In the genomic region with DNA sequence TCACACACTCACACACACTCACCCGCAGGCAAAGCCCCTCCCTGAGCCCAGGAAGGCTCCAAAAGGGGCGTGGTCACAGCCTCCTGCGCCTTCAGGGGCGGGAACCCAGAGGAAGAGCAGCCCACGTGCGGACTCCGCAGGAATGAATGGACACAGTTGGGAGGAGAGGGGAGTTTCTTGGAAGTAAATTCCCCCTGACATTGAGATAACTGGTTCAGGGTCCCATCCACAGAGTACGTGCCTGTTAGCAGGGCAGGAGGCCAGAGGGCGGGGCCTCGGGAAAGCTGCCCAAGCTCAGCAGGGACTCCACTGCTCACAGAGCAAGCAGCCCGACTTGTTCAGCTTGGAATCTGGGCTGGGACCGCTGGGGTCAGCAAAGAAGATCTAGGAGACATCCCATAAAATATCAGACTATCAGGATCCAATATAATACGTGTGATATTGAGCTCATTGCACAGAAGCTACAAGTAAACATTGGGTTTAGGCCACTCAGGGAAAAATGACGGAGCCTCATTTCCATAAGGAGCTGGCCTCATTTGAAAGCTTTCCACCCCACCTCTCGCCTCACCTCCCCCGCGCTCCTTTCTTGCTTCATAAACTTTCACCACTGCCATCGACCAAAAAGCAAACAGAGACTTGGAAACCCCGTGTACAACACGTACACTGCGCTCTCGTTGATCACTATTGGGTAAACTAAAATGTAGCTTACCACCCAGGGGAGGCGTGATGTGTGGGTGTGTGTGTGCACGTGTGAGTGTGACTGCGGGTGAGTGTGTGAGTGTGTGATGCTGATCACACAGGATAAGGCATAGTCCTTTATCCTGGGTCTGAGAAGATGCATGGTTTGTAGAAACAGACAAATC, we compare ENCODE assay signal across 1 cellular context.
TF ChIP-seq lines count a peak whose summit lies in the region.

No MANE protein-coding gene starts in this region.

TF ChIP-seq in HepG2, 621 proteins besides CTCF, POLR2A, EP300 and RAD21 (continued from another document and continues in another):
- TF ChIP-seq, protein P1, sequence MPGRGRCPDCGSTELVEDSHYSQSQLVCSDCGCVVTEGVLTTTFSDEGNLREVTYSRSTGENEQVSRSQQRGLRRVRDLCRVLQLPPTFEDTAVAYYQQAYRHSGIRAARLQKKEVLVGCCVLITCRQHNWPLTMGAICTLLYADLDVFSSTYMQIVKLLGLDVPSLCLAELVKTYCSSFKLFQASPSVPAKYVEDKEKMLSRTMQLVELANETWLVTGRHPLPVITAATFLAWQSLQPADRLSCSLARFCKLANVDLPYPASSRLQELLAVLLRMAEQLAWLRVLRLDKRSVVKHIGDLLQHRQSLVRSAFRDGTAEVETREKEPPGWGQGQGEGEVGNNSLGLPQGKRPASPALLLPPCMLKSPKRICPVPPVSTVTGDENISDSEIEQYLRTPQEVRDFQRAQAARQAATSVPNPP (CRISPR knock-in tag; IDR thresholded peaks at IDR 0.05), result no peak
- TF ChIP-seq SOX13 (IDR thresholded peaks at IDR 0.05), result no peak
- TF ChIP-seq SOX13 (CRISPR knock-in tag; conservative IDR thresholded peaks at IDR 0.05 in 1 of 2, IDR thresholded peaks at IDR 0.05 in 1 of 2), result no peak; a peak in 1 of 4 replicates
- TF ChIP-seq, protein P2, sequence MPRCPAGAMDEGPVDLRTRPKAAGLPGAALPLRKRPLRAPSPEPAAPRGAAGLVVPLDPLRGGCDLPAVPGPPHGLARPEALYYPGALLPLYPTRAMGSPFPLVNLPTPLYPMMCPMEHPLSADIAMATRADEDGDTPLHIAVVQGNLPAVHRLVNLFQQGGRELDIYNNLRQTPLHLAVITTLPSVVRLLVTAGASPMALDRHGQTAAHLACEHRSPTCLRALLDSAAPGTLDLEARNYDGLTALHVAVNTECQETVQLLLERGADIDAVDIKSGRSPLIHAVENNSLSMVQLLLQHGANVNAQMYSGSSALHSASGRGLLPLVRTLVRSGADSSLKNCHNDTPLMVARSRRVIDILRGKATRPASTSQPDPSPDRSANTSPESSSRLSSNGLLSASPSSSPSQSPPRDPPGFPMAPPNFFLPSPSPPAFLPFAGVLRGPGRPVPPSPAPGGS (CRISPR knock-in tag; IDR thresholded peaks at IDR 0.05), result peak; percentile 62; the same call in 1 of the 2 replicates
- peak; percentile 42; the same call in 1 of the 2 replicates for TF ChIP-seq FOXO1 (CRISPR knock-in tag; IDR thresholded peaks at IDR 0.05)
- TF ChIP-seq ZBTB21 (CRISPR knock-in tag; IDR thresholded peaks at IDR 0.05), result no peak
- TF ChIP-seq BRCA1 (CRISPR knock-in tag; IDR thresholded peaks at IDR 0.05), result peak; percentile 81
- no peak for TF ChIP-seq KDM6A (CRISPR knock-in tag; IDR thresholded peaks at IDR 0.05; ENCODE audit: low read depth)
- no peak; the same call in 1 of the 2 replicates for TF ChIP-seq ZNF580 (CRISPR knock-in tag; IDR thresholded peaks at IDR 0.05; ENCODE audit: borderline replicate concordance, low read depth)
- 0 out of 2 replicates have a peak, but pooled peaks have one; percentile 83 for TF ChIP-seq ZNF713 (CRISPR knock-in tag; IDR thresholded peaks at IDR 0.05)
- TF ChIP-seq MAFG (CRISPR knock-in tag; IDR thresholded peaks at IDR 0.05), result no peak
- TF ChIP-seq, protein P3, sequence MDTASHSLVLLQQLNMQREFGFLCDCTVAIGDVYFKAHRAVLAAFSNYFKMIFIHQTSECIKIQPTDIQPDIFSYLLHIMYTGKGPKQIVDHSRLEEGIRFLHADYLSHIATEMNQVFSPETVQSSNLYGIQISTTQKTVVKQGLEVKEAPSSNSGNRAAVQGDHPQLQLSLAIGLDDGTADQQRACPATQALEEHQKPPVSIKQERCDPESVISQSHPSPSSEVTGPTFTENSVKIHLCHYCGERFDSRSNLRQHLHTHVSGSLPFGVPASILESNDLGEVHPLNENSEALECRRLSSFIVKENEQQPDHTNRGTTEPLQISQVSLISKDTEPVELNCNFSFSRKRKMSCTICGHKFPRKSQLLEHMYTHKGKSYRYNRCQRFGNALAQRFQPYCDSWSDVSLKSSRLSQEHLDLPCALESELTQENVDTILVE (CRISPR knock-in tag; IDR thresholded peaks at IDR 0.05), result no peak
- TF ChIP-seq ZNF703 (CRISPR knock-in tag; IDR thresholded peaks at IDR 0.05; ENCODE audit: borderline replicate concordance), result no peak
- TF ChIP-seq ZNF672 (CRISPR knock-in tag; IDR thresholded peaks at IDR 0.05), result no peak
- peak; percentile 68 for TF ChIP-seq PHF21A (CRISPR knock-in tag; IDR thresholded peaks at IDR 0.05)
- TF ChIP-seq, protein P4, sequence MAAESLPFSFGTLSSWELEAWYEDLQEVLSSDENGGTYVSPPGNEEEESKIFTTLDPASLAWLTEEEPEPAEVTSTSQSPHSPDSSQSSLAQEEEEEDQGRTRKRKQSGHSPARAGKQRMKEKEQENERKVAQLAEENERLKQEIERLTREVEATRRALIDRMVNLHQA (CRISPR knock-in tag; IDR thresholded peaks at IDR 0.05), result no peak
- no peak for TF ChIP-seq ZNF780A (CRISPR knock-in tag; IDR thresholded peaks at IDR 0.05)
- no peak for TF ChIP-seq PBX3 (CRISPR knock-in tag; IDR thresholded peaks at IDR 0.05; ENCODE audit: borderline replicate concordance)
- no peak for TF ChIP-seq NFKBIZ (CRISPR knock-in tag; IDR thresholded peaks at IDR 0.05)
- TF ChIP-seq GZF1 (CRISPR knock-in tag; IDR thresholded peaks at IDR 0.05), result no peak; the same call in 1 of the 2 replicates
- TF ChIP-seq SP1 (IDR thresholded peaks at IDR 0.05), result no peak
- TF ChIP-seq SP1 (CRISPR knock-in tag; IDR thresholded peaks at IDR 0.05), result peak; percentile 67
- no peak for TF ChIP-seq ZNF225 (CRISPR knock-in tag; IDR thresholded peaks at IDR 0.05)
- TF ChIP-seq, protein P5, sequence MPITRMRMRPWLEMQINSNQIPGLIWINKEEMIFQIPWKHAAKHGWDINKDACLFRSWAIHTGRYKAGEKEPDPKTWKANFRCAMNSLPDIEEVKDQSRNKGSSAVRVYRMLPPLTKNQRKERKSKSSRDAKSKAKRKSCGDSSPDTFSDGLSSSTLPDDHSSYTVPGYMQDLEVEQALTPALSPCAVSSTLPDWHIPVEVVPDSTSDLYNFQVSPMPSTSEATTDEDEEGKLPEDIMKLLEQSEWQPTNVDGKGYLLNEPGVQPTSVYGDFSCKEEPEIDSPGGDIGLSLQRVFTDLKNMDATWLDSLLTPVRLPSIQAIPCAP (CRISPR knock-in tag; IDR thresholded peaks at IDR 0.05; ENCODE audit: low read depth), result no peak
- TF ChIP-seq ZNF674 (CRISPR knock-in tag; IDR thresholded peaks at IDR 0.05; ENCODE audit: low read depth), result no peak
- peak; percentile 31; the same call in 1 of the 2 replicates for TF ChIP-seq BCL6 (CRISPR knock-in tag; IDR thresholded peaks at IDR 0.05)
- peak; percentile 36; the same call in 1 of the 2 replicates for TF ChIP-seq KMT2B (CRISPR knock-in tag; IDR thresholded peaks at IDR 0.05)
- TF ChIP-seq EED (CRISPR knock-in tag; IDR thresholded peaks at IDR 0.05), result no peak
- TF ChIP-seq ZNF639 (CRISPR knock-in tag; conservative IDR thresholded peaks at IDR 0.05), result 0 out of 2 replicates have a peak, but pooled peaks have one; percentile 1
- TF ChIP-seq, protein P6, sequence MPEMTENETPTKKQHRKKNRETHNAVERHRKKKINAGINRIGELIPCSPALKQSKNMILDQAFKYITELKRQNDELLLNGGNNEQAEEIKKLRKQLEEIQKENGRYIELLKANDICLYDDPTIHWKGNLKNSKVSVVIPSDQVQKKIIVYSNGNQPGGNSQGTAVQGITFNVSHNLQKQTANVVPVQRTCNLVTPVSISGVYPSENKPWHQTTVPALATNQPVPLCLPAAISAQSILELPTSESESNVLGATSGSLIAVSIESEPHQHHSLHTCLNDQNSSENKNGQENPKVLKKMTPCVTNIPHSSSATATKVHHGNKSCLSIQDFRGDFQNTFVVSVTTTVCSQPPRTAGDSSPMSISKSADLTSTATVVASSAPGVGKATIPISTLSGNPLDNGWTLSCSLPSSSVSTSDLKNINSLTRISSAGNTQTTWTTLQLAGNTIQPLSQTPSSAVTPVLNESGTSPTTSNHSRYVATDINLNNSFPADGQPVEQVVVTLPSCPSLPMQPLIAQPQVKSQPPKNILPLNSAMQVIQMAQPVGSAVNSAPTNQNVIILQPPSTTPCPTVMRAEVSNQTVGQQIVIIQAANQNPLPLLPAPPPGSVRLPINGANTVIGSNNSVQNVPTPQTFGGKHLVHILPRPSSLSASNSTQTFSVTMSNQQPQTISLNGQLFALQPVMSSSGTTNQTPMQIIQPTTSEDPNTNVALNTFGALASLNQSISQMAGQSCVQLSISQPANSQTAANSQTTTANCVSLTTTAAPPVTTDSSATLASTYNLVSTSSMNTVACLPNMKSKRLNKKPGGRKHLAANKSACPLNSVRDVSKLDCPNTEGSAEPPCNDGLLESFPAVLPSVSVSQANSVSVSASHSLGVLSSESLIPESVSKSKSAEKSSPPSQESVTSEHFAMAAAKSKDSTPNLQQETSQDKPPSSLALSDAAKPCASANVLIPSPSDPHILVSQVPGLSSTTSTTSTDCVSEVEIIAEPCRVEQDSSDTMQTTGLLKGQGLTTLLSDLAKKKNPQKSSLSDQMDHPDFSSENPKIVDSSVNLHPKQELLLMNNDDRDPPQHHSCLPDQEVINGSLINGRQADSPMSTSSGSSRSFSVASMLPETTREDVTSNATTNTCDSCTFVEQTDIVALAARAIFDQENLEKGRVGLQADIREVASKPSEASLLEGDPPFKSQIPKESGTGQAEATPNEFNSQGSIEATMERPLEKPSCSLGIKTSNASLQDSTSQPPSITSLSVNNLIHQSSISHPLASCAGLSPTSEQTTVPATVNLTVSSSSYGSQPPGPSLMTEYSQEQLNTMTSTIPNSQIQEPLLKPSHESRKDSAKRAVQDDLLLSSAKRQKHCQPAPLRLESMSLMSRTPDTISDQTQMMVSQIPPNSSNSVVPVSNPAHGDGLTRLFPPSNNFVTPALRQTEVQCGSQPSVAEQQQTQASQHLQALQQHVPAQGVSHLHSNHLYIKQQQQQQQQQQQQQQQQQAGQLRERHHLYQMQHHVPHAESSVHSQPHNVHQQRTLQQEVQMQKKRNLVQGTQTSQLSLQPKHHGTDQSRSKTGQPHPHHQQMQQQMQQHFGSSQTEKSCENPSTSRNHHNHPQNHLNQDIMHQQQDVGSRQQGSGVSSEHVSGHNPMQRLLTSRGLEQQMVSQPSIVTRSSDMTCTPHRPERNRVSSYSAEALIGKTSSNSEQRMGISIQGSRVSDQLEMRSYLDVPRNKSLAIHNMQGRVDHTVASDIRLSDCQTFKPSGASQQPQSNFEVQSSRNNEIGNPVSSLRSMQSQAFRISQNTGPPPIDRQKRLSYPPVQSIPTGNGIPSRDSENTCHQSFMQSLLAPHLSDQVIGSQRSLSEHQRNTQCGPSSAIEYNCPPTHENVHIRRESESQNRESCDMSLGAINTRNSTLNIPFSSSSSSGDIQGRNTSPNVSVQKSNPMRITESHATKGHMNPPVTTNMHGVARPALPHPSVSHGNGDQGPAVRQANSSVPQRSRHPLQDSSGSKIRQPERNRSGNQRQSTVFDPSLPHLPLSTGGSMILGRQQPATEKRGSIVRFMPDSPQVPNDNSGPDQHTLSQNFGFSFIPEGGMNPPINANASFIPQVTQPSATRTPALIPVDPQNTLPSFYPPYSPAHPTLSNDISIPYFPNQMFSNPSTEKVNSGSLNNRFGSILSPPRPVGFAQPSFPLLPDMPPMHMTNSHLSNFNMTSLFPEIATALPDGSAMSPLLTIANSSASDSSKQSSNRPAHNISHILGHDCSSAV (CRISPR knock-in tag; IDR thresholded peaks at IDR 0.05; ENCODE audit: borderline replicate concordance), result no peak
- no peak for TF ChIP-seq KDM4B (CRISPR knock-in tag; IDR thresholded peaks at IDR 0.05)
- no peak for TF ChIP-seq SRSF1 (optimal IDR thresholded peaks at IDR 0.05; ENCODE audit: low read depth, low read length)
- TF ChIP-seq DPF2 (CRISPR knock-in tag; IDR thresholded peaks at IDR 0.05; ENCODE audit: borderline replicate concordance, low read depth), result peak; percentile 75; the same call in 1 of the 2 replicates
- TF ChIP-seq ZNF430 (CRISPR knock-in tag; IDR thresholded peaks at IDR 0.05), result peak; percentile 65; the same call in 1 of the 2 replicates
- no peak for TF ChIP-seq AGO1 (IDR thresholded peaks at IDR 0.05; ENCODE audit: low read depth, low read length, poor library complexity, severe bottlenecking)
- TF ChIP-seq, protein P7, sequence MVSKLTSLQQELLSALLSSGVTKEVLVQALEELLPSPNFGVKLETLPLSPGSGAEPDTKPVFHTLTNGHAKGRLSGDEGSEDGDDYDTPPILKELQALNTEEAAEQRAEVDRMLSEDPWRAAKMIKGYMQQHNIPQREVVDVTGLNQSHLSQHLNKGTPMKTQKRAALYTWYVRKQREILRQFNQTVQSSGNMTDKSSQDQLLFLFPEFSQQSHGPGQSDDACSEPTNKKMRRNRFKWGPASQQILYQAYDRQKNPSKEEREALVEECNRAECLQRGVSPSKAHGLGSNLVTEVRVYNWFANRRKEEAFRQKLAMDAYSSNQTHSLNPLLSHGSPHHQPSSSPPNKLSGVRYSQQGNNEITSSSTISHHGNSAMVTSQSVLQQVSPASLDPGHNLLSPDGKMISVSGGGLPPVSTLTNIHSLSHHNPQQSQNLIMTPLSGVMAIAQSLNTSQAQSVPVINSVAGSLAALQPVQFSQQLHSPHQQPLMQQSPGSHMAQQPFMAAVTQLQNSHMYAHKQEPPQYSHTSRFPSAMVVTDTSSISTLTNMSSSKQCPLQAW (CRISPR knock-in tag; IDR thresholded peaks at IDR 0.05), result peak; percentile 80
